ENCODE assay signal across 5 cellular contexts in the genomic region with DNA sequence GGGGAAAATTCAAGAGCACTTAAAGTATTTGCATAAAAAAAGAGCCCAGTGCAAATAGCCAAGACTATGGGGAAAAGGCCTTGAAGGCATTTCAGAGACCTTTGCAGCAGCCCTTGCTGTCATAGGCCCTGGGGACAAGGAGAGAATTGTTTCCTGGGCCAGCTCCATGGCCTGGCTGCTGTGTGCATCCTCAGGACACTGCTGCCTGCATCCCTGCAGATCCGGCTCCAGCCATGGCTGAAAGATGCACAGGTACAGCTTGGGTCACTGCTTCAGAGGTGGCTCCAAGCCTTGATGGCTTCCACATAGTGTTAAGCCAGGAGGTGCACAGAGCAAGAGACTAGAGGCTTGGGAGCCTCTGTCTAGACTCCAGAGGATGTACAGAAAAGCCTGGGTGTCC. TPM values are rescaled to one million over a fixed set of nuclear protein-coding genes. Genes with fewer than 3 reads are reported as not detected.
"Had no signal": no experiment of that assay in that cellular context is flagged by ENCODE, and none has a peak within 500 bp of the region (broad histone marks: within the 10 kb centered on the region; RNA-seq: fewer than 3 reads in every experiment).

No MANE protein-coding gene starts in this region.

RNA-seq across cellular contexts. Expression of a gene that starts 55.9 kb away (rescaled TPM):
- total RNA-seq: activated naive CD8-positive, alpha-beta T cell treated with anti-CD3 and anti-CD28 coated beads, Interleukin-2, amount 10 ng/mL, durations not matched to agents 7 days and 5 days; adrenal gland; aorta; ascending aorta; breast epithelium had no signal
